ENCODE assay signal across 28 cellular contexts in genomic region chr15:69002783-69003182, GRCh38. TPM values are rescaled to one million over a fixed set of nuclear protein-coding genes. Genes with fewer than 3 reads are reported as not detected.
"Had no signal": no experiment of that assay in that cellular context is flagged by ENCODE, and none has a peak within 500 bp of the region (broad histone marks: within the 10 kb centered on the region; RNA-seq: fewer than 3 reads in every experiment).

No MANE protein-coding gene starts in this region.

- H3K27me3 ChIP-seq: stomach, suprapubic skin, testis, thyroid gland, tibial nerve, transverse colon, upper lobe of left lung, upper lobe of right lung, uterus, vagina had no signal

- DNase-seq: stimulated activated CD4-positive, alpha-beta T cell treated with anti-CD3 and anti-CD28 coated beads, Interleukin-2, amount 100 ng/mL, for 48 hours; stimulated activated CD4-positive, alpha-beta T cell treated with anti-CD3 and anti-CD28 coated beads, Interleukin-4, amount 100 ng/mL, for 1 hour; stimulated activated CD4-positive, alpha-beta T cell treated with anti-CD3 and anti-CD28 coated beads, Interleukin-4, amount 100 ng/mL, for 24 hours; stimulated activated CD4-positive, alpha-beta T cell treated with anti-CD3 and anti-CD28 coated beads, Interleukin-4, amount 100 ng/mL, for 4 hours; stimulated activated CD8-positive, alpha-beta memory T cell treated with anti-CD3 and anti-CD28 coated beads, Interleukin-4, amount 100 ng/mL, for 48 hours; stimulated activated naive B cell treated with anti-CD40 and anti-IgM and Interleukin-4, amounts not matched to agents 10 μg/mL and 1 μg/mL and 100 μg/mL, for 72 hours; stimulated activated naive CD4-positive, alpha-beta T cell; stimulated activated naive CD4-positive, alpha-beta T cell treated with Interleukin-2 at 50 U/mL for 16 hours; stimulated activated naive CD8-positive, alpha-beta T cell treated with anti-CD3 and anti-CD28 coated beads, Interleukin-15, amount 100 ng/mL, for 72 hours; stimulated activated naive CD8-positive, alpha-beta T cell treated with anti-CD3 and anti-CD28 coated beads, Interleukin-15, Interleukin-2, amounts not matched to agents 100 U/mL and 50 U/mL, for 24 hours; stomach; substantia nigra; testis; thyroid gland; tibial artery; transverse colon; trophoblast cell; upper lobe of left lung; upper lobe of right lung; uterus had no signal

- H3K36me3 ChIP-seq: stomach, suprapubic skin, thoracic aorta, thyroid gland, tibial nerve, transverse colon, upper lobe of left lung, upper lobe of right lung, uterus, vagina had no signal

- H3K4me1 ChIP-seq: stomach, tibial nerve, transverse colon, upper lobe of left lung, upper lobe of right lung, uterus, vagina had no signal

- H3K9me3 ChIP-seq: testis, thyroid gland, upper lobe of right lung had no signal

- FAIRE-seq: urothelium cell line had no signal

- ATAC-seq: stimulated activated effector memory CD8-positive, alpha-beta T cell treated with anti-CD3 and anti-CD28 coated beads, Interleukin-12 subunit alpha, Interleukin-12 subunit beta, amount 100 ng/mL, for 72 hours; stimulated activated memory B cell treated with anti-CD40 and anti-IgM and Interleukin-4, amounts not matched to agents 10 μg/mL and 1 μg/mL and 100 μg/mL, for 72 hours; stimulated activated naive B cell treated with anti-CD40 and anti-IgM and Interleukin-4, amounts not matched to agents 10 μg/mL and 1 μg/mL and 100 μg/mL, for 72 hours; stimulated activated naive CD8-positive, alpha-beta T cell treated with anti-CD3 and anti-CD28 coated beads, Interleukin-15, amount 100 ng/mL, for 72 hours; stimulated activated naive CD8-positive, alpha-beta T cell treated with anti-CD3 and anti-CD28 coated beads, Interleukin-15, Interleukin-2, amounts not matched to agents 100 U/mL and 50 U/mL, for 24 hours; upper lobe of right lung had no signal

- H3K4me3 ChIP-seq: stomach, suprapubic skin, testis, thoracic aorta, thyroid gland, tibial artery, tibial nerve, transverse colon, upper lobe of left lung, upper lobe of right lung, uterus, vagina had no signal

- H3K27ac ChIP-seq: stomach, suprapubic skin, thoracic aorta, thyroid gland, tibial artery, tibial nerve, transverse colon, upper lobe of left lung, upper lobe of right lung, uterus, vagina had no signal

RNA-seq across cellular contexts. Expression of gene NOX5, which starts 11.7 kb away (rescaled TPM):
- total RNA-seq: temporal lobe had no signal
